ENCODE assay signal across 8 cellular contexts in genomic region chr2:60549250-60550150, GRCh38. TPM values are rescaled to one million over a fixed set of nuclear protein-coding genes. Genes with fewer than 3 reads are reported as not detected.
A peak's percentile ranks its signal among the peaks of the same experiment; 100 is the strongest.
DNase-seq lines count a peak whose midpoint lies in the region; ATAC-seq, FAIRE-seq and TF ChIP-seq lines count a peak whose summit lies in the region.

No MANE protein-coding gene starts in this region.

- H3K27me3 Mint-ChIP-seq in activated T-cell treated with anti-CD3 and anti-CD28 coated beads, Interleukin-2, amount 50 U/mL, for 24 hours, result peaks cover 85% of the 10 kb centered on the region

- TF ChIP-seq CTCF in AG09309 (IDR thresholded peaks at IDR 0.05; ENCODE audit: control insufficient read depth, insufficient read depth, low read depth, low read length, missing control alignments) (no peak), heart right ventricle (IDR thresholded peaks at IDR 0.05) (no peak), omental fat pad (IDR thresholded peaks at IDR 0.05) (no peak)

- no peak overlapping the region for H3K27ac Mint-ChIP-seq in activated T-cell treated with anti-CD3 and anti-CD28 coated beads, Interleukin-2, amount 50 U/mL, for 24 hours

- no peak; the same call in 1 of the 2 replicates for TF ChIP-seq POLR2A in GM12891 (IDR thresholded peaks at IDR 0.05; ENCODE audit: low read depth, low read length)

- no peak for FAIRE-seq in GM12891 (lab: Jason Lieb, UNC)

- H3K27me3 ChIP-seq in HUES64 (ENCODE audit: insufficient read depth, low read length), result peaks cover 17% of the 10 kb centered on the region; the same call in 1 of the 2 replicates
- H3K27me3 ChIP-seq in heart right ventricle, result peaks cover 0 to 98% (median 91%) of the 10 kb centered on the region in 7 donors

- H3K9me3 ChIP-seq in HUES64 (ENCODE audit: insufficient read depth, low read depth, low read length) (no peaks in the 10 kb centered on the region), heart right ventricle (no peaks in the 10 kb centered on the region)

- peaks cover 27% of the 10 kb centered on the region for H3K4me1 ChIP-seq in HUES64 (ENCODE audit: insufficient read depth, low read length)
- H3K4me1 ChIP-seq in heart right ventricle, result peaks cover 0 to 82% (median 33%) of the 10 kb centered on the region in 9 donors

- H3K4me3 ChIP-seq in AG09309 (ENCODE audit: control insufficient read depth, low read depth, low read length) (peak overlapping the region; percentile 94), HUES64 (ENCODE audit: low read length) (peak overlapping the region; percentile 85), heart right ventricle (peak overlapping the region; percentile 42 to 80 (median 68))

- peak; percentile 2 to 22 (median 10) for ATAC-seq in heart right ventricle
- ATAC-seq in sciatic nerve, result peak; percentile 23
- no peak for ATAC-seq in omental fat pad (ENCODE audit: low FRiP score)

- H3K36me3 ChIP-seq in HUES64 (ENCODE audit: insufficient read depth, low read length) (peaks cover 22% of the 10 kb centered on the region), heart right ventricle (no peaks in the 10 kb centered on the region)

- peak overlapping the region; percentile 80 for H3K4me3 Mint-ChIP-seq in activated T-cell treated with anti-CD3 and anti-CD28 coated beads, Interleukin-2, amount 50 U/mL, for 24 hours

- intact Hi-C loops in heart right ventricle (cut with DNase I), result loop anchor here in 9 of 10 donors (2.0 to 10.0 kb wide), 10 partner anchors 62 to 1247 kb away; no protein-coding TSS in a partner anchor
- intact Hi-C loops in sciatic nerve (cut with DNase I), result no loop called here

- no peaks in the 10 kb centered on the region for H3K36me3 Mint-ChIP-seq in activated T-cell treated with anti-CD3 and anti-CD28 coated beads, Interleukin-2, amount 50 U/mL, for 24 hours (ENCODE audit: low read depth)

- H3K27ac ChIP-seq in HUES64 (ENCODE audit: low read depth, low read length), result peak overlapping the region; percentile 98
- peak overlapping the region in 9 of 10 donors; percentile 41 to 85 (median 77) for H3K27ac ChIP-seq in heart right ventricle

- peaks cover 32% of the 10 kb centered on the region for H3K4me1 Mint-ChIP-seq in activated T-cell treated with anti-CD3 and anti-CD28 coated beads, Interleukin-2, amount 50 U/mL, for 24 hours (ENCODE audit: low read depth)

- under 1% methylated on average over 50 of the region's 50 CpGs for WGBS in HUES64
- WGBS in heart right ventricle, 2 donors, result 1% methylated on average over 50 of the region's 50 CpGs

- peak overlapping the region; percentile 91 for H3K9ac ChIP-seq in HUES64 (ENCODE audit: low read depth, low read length)

- DNase-seq in AG09309 (ENCODE audit: low read depth) (no peak), GM12891 (ENCODE audit: insufficient read length, low spot score) (no peak), heart right ventricle (peak in 1 of 2 donors; percentile 36), sciatic nerve (ENCODE audit: low spot score) (no peak), LoVo (ENCODE audit: low spot score) (no peak), omental fat pad (ENCODE audit: low spot score) (no peak)
- DNase-seq in activated T-cell treated with anti-CD3 and anti-CD28 coated beads, Interleukin-2, amount 50 U/mL, for 24 hours, result peak; percentile 58

- no peaks in the 10 kb centered on the region for H3K9me3 Mint-ChIP-seq in activated T-cell treated with anti-CD3 and anti-CD28 coated beads, Interleukin-2, amount 50 U/mL, for 24 hours

TF ChIP-seq in GM12891, 5 proteins besides CTCF, POLR2A, EP300 and RAD21:
- TF ChIP-seq TAF1 (IDR thresholded peaks at IDR 0.05; ENCODE audit: low read depth, low read length) (no peak), POLR2AphosphoS5 (IDR thresholded peaks at IDR 0.05; ENCODE audit: low read depth, low read length) (no peak), PAX5 (IDR thresholded peaks at IDR 0.05; ENCODE audit: insufficient read depth, low read length, severe bottlenecking) (no peak), SPI1 (IDR thresholded peaks at IDR 0.05; ENCODE audit: low read depth, low read length) (0 out of 2 replicates have a peak, but pooled peaks have one; percentile 34), POU2F2 (IDR thresholded peaks at IDR 0.05; ENCODE audit: low read depth, low read length) (peak; percentile 6; the same call in 1 of the 2 replicates)

RNA-seq across cellular contexts. Expression of gene BCL11A, which starts 4.0 kb away (rescaled TPM):
- polyA plus RNA-seq in GM12891 (2012; ENCODE audit: low read depth, missing spikeins), result 10.6 TPM
- 26.0 TPM for polyA plus RNA-seq in HUES64 (2013, experiment 1 of 2)
- 23.2 TPM for polyA plus RNA-seq in HUES64 (2013, experiment 2 of 2)
- total RNA-seq in heart right ventricle (10 to 100 TPM; 19.5 to 38.5 (median 23.4) TPM), sciatic nerve (1.6 TPM), omental fat pad (1 to 10 TPM in 2 of 4 donors, under 1 TPM in 2; 0.28 to 5.0 (median 1.1) TPM)
- 10 to 100 TPM in 1 of 2 donors, 1 to 10 TPM in 1; 3.2 to 22.2 TPM for polyA plus RNA-seq in heart right ventricle
